Comparison of ENCODE assay signal across 24 cellular contexts in genomic region chr4:93684571-93684970, GRCh38.
"Had no signal": no experiment of that assay in that cellular context is flagged by ENCODE, and none has a peak within 500 bp of the region (broad histone marks: within the 10 kb centered on the region; RNA-seq: fewer than 3 reads in every experiment).

No MANE protein-coding gene starts in this region.

- H3K4me3 ChIP-seq: PC-9 had no signal

- H3K36me3 Mint-ChIP-seq: activated CD4-positive, alpha-beta memory T cell treated with anti-CD3 and anti-CD28 coated beads for 36 hours; activated naive CD4-positive, alpha-beta T cell treated with anti-CD3 and anti-CD28 coated beads, Interleukin-2, amount 50 U/mL, for 72 hours; brain; T-cell had no signal

- H3K4me3 Mint-ChIP-seq: activated CD4-positive, alpha-beta memory T cell treated with anti-CD3 and anti-CD28 coated beads for 36 hours; activated CD4-positive, alpha-beta T cell treated with anti-CD3 and anti-CD28 coated beads, Interleukin-2, amount 10 ng/mL, durations not matched to agents 7 days and 5 days; activated naive CD8-positive, alpha-beta T cell treated with anti-CD3 and anti-CD28 coated beads, Interleukin-2, amount 50 U/mL, for 24 hours; activated T-cell treated with anti-CD3 and anti-CD28 coated beads, Interleukin-2, amount 50 U/mL, for 4 hours; brain; central memory CD8-positive, alpha-beta T cell; T-cell had no signal

- H3K27me3 Mint-ChIP-seq: activated CD4-positive, alpha-beta memory T cell treated with anti-CD3 and anti-CD28 coated beads for 36 hours; activated CD4-positive, alpha-beta T cell treated with anti-CD3 and anti-CD28 coated beads, Interleukin-2, amount 10 ng/mL, durations not matched to agents 7 days and 5 days; activated naive CD8-positive, alpha-beta T cell treated with anti-CD3 and anti-CD28 coated beads, Interleukin-2, amount 50 U/mL, for 24 hours; brain; central memory CD8-positive, alpha-beta T cell; T-cell had no signal

- H3K4me1 Mint-ChIP-seq: activated CD4-positive, alpha-beta T cell treated with anti-CD3 and anti-CD28 coated beads, Interleukin-2, amount 10 ng/mL, durations not matched to agents 7 days and 5 days; activated naive CD8-positive, alpha-beta T cell treated with anti-CD3 and anti-CD28 coated beads, Interleukin-2, amount 50 U/mL, for 24 hours; brain; central memory CD8-positive, alpha-beta T cell; T-cell had no signal

- H3K27ac ChIP-seq: KMS-11, PC-9 had no signal

- ATAC-seq: activated naive CD4-positive, alpha-beta T cell treated with anti-CD3 and anti-CD28 coated beads, Interleukin-2, amount 50 U/mL, for 72 hours; activated naive CD8-positive, alpha-beta T cell treated with anti-CD3 and anti-CD28 coated beads, Interleukin-2, amount 50 U/mL, for 24 hours; activated T-cell treated with anti-CD3 and anti-CD28 coated beads, Interleukin-2, amount 50 U/mL, for 4 hours; T-cell had no signal

- H3K27ac Mint-ChIP-seq: activated CD4-positive, alpha-beta memory T cell treated with anti-CD3 and anti-CD28 coated beads for 36 hours; activated CD4-positive, alpha-beta T cell treated with anti-CD3 and anti-CD28 coated beads, Interleukin-2, amount 10 ng/mL, durations not matched to agents 7 days and 5 days; activated naive CD4-positive, alpha-beta T cell treated with anti-CD3 and anti-CD28 coated beads, Interleukin-2, amount 50 U/mL, for 72 hours; activated naive CD8-positive, alpha-beta T cell treated with anti-CD3 and anti-CD28 coated beads, Interleukin-2, amount 50 U/mL, for 24 hours; brain; T-cell had no signal

- DNase-seq: activated CD4-positive, alpha-beta memory T cell treated with anti-CD3 and anti-CD28 coated beads for 36 hours; activated CD4-positive, alpha-beta T cell treated with anti-CD3 and anti-CD28 coated beads, Interleukin-2, amount 10 ng/mL, durations not matched to agents 7 days and 5 days; activated CD4-positive, CD25-positive, alpha-beta regulatory T cell; activated CD8-positive, alpha-beta memory T cell treated with anti-CD3 and anti-CD28 coated beads for 24 hours; activated effector memory CD4-positive, alpha-beta T cell treated with anti-CD3 and anti-CD28 coated beads, Interleukin-2, amount 50 U/mL, for 16 hours; activated naive CD4-positive, alpha-beta T cell treated with Interleukin-2 at 50 U/mL for 16 hours; activated naive CD8-positive, alpha-beta T cell treated with anti-CD3 and anti-CD28 coated beads, Interleukin-2, amount 50 U/mL, for 24 hours; activated T-cell treated with anti-CD3 and anti-CD28 coated beads, Interleukin-2, amount 50 U/mL, for 4 hours; amniotic stem cell; NCI-H1092 treated with DMSO at 0.1 percent for 48 hours; NCI-H1436; NCI-H1694 treated with DMSO at 0.1 percent for 48 hours; NCI-H2029 treated with DMSO at 0.1 percent for 48 hours; NCI-H226; NCI-H526; SHP77 treated with DMSO at 0.1 percent for 48 hours; T-cell; T-helper 2 cell; T1000 had no signal

- H3K9me3 Mint-ChIP-seq: activated CD4-positive, alpha-beta T cell treated with anti-CD3 and anti-CD28 coated beads, Interleukin-2, amount 10 ng/mL, durations not matched to agents 7 days and 5 days; activated T-cell treated with anti-CD3 and anti-CD28 coated beads, Interleukin-2, amount 50 U/mL, for 4 hours; central memory CD8-positive, alpha-beta T cell had no signal
